Comparison of ENCODE assay signal across 8 cellular contexts in genomic region chr21:17793675-17794123, GRCh38. TPM values are rescaled to one million over a fixed set of nuclear protein-coding genes. Genes with fewer than 3 reads are reported as not detected.
DNase-seq lines count a peak whose midpoint lies in the region; ATAC-seq and TF ChIP-seq lines count a peak whose summit lies in the region.

No MANE protein-coding gene starts in this region.

- H3K9me3 Mint-ChIP-seq in activated naive CD4-positive, alpha-beta T cell treated with anti-CD3 and anti-CD28 coated beads for 36 hours = no peaks in the 10 kb centered on the region
- no peaks in the 10 kb centered on the region for H3K9me3 Mint-ChIP-seq in activated CD8-positive, alpha-beta T cell treated with anti-CD3 and anti-CD28 coated beads for 36 hours
- no peaks in the 10 kb centered on the region for H3K9me3 Mint-ChIP-seq in mesothelial cell of epicardium

- H3K27me3 Mint-ChIP-seq in activated naive CD4-positive, alpha-beta T cell treated with anti-CD3 and anti-CD28 coated beads for 36 hours (ENCODE audit: low read depth) = no peaks in the 10 kb centered on the region
- H3K27me3 Mint-ChIP-seq in activated CD8-positive, alpha-beta T cell treated with anti-CD3 and anti-CD28 coated beads for 36 hours = no peaks in the 10 kb centered on the region
- no peaks in the 10 kb centered on the region for H3K27me3 Mint-ChIP-seq in mesothelial cell of epicardium (ENCODE audit: low read depth)

- TF ChIP-seq CTCF in activated CD8-positive, alpha-beta T cell treated with anti-CD3 and anti-CD28 coated beads for 36 hours (IDR thresholded peaks at IDR 0.05) = no peak
- TF ChIP-seq CTCF in mesothelial cell of epicardium (IDR thresholded peaks at IDR 0.05; ENCODE audit: unreplicated experiment) = no peak

- H3K4me1 Mint-ChIP-seq in activated naive CD4-positive, alpha-beta T cell treated with anti-CD3 and anti-CD28 coated beads for 36 hours (ENCODE audit: low read depth) = peaks cover 61% of the 10 kb centered on the region
- peaks cover 74% of the 10 kb centered on the region for H3K4me1 Mint-ChIP-seq in activated CD8-positive, alpha-beta T cell treated with anti-CD3 and anti-CD28 coated beads for 36 hours (ENCODE audit: low read depth)
- peaks cover 4% of the 10 kb centered on the region for H3K4me1 Mint-ChIP-seq in mesothelial cell of epicardium

- CTCF ChIA-PET in activated naive CD4-positive, alpha-beta T cell treated with anti-CD3 and anti-CD28 coated beads for 36 hours (lab: Charles Lee) = interaction anchor here (1.0 to 3.4 kb wide), 4 partner anchors 11 to 114 kb away, joined by 3 to 30 read pairs (median 5); no protein-coding TSS in a partner anchor
- CTCF ChIA-PET in activated CD8-positive, alpha-beta T cell treated with anti-CD3 and anti-CD28 coated beads for 36 hours (lab: Charles Lee) = interaction anchor here (0.6 to 2.8 kb wide), 4 partner anchors 10 to 25 kb away, joined by 3 to 18 read pairs (median 3); partner anchors contain the start of gene C21orf91

- peaks cover 33% of the 10 kb centered on the region for H3K36me3 Mint-ChIP-seq in activated naive CD4-positive, alpha-beta T cell treated with anti-CD3 and anti-CD28 coated beads for 36 hours (ENCODE audit: low read depth)
- peaks cover 48% of the 10 kb centered on the region for H3K36me3 Mint-ChIP-seq in activated CD8-positive, alpha-beta T cell treated with anti-CD3 and anti-CD28 coated beads for 36 hours (ENCODE audit: low read depth)
- peaks cover 26% of the 10 kb centered on the region for H3K36me3 Mint-ChIP-seq in mesothelial cell of epicardium

- ATAC-seq in HG03060 (IDR thresholded peaks at IDR 0.05; ENCODE audit: low read depth, unreplicated experiment) = peak; percentile 44
- peak; percentile 50 for ATAC-seq in activated CD8-positive, alpha-beta T cell treated with anti-CD3 and anti-CD28 coated beads for 36 hours

- peak overlapping the region; percentile 89 for H3K27ac Mint-ChIP-seq in activated naive CD4-positive, alpha-beta T cell treated with anti-CD3 and anti-CD28 coated beads for 36 hours
- H3K27ac Mint-ChIP-seq in activated CD8-positive, alpha-beta T cell treated with anti-CD3 and anti-CD28 coated beads for 36 hours = peak overlapping the region; percentile 94
- no peak overlapping the region for H3K27ac Mint-ChIP-seq in mesothelial cell of epicardium

- intact Hi-C loops in activated naive CD4-positive, alpha-beta T cell treated with anti-CD3 and anti-CD28 coated beads for 36 hours (cut with micrococcal nuclease) = loop anchor here (1.0 kb wide), 3 partner anchors 9 to 26 kb away; partner anchors contain the start of gene C21orf91
- intact Hi-C loops in activated CD8-positive, alpha-beta T cell treated with anti-CD3 and anti-CD28 coated beads for 36 hours (cut with micrococcal nuclease) = no loop called here

- peak overlapping the region; percentile 53 for H3K4me3 Mint-ChIP-seq in activated naive CD4-positive, alpha-beta T cell treated with anti-CD3 and anti-CD28 coated beads for 36 hours
- peak overlapping the region; percentile 67 for H3K4me3 Mint-ChIP-seq in activated CD8-positive, alpha-beta T cell treated with anti-CD3 and anti-CD28 coated beads for 36 hours
- no peak overlapping the region for H3K4me3 Mint-ChIP-seq in mesothelial cell of epicardium

- DNase-seq in activated naive CD4-positive, alpha-beta T cell treated with anti-CD3 and anti-CD28 coated beads for 36 hours = no peak
- no peak for DNase-seq in activated naive CD4-positive, alpha-beta T cell (lab: John Stamatoyannopoulos, UW)
- DNase-seq in activated CD8-positive, alpha-beta T cell treated with anti-CD3 and anti-CD28 coated beads for 36 hours = no peak
- peak; percentile 48 to 55 for DNase-seq in lung microvascular endothelial cell (ENCODE audit: low read depth in 2 of 2)
- DNase-seq in mesothelial cell of epicardium (ENCODE audit: low spot score in 2 of 2, unreplicated experiment in 2 of 2) = no peak
- no peak for DNase-seq in C1 segment of cervical spinal cord (lab: John Stamatoyannopoulos, UW)
- DNase-seq in HuH-7 (ENCODE audit: low spot score) = no peak

- POLR2A ChIA-PET in activated CD8-positive, alpha-beta T cell treated with anti-CD3 and anti-CD28 coated beads for 36 hours (lab: Charles Lee) = interaction anchor here (1.2 to 1.3 kb wide), 2 partner anchors 24 to 26 kb away, joined by 4 read pairs; partner anchors contain the start of gene C21orf91

RNA-seq across cellular contexts. Expression of gene C21orf91, which starts 25.5 kb away (rescaled TPM):
- 10 to 100 TPM; 25.6 to 25.8 TPM for total RNA-seq in activated naive CD4-positive, alpha-beta T cell treated with anti-CD3 and anti-CD28 coated beads for 36 hours
- 10 to 100 TPM; 32.5 to 32.6 TPM for total RNA-seq in activated CD8-positive, alpha-beta T cell treated with anti-CD3 and anti-CD28 coated beads for 36 hours
- total RNA-seq in lung microvascular endothelial cell (4.4 and 8.9 TPM in 2 replicates), mesothelial cell of epicardium (26.7 to 28.3 TPM (median 26.7 TPM) in 3 replicates)

Comparison
In these comparisons a context has a peak if more than half of its experiments do, and no peak if none do; other contexts are left out.
1. DNase-seq: peak in lung microvascular endothelial cell (2 of 2); none in activated naive CD4-positive, alpha-beta T cell treated with anti-CD3 and anti-CD28 coated beads for 36 hours (single experiment), activated naive CD4-positive, alpha-beta T cell (0 of 4), activated CD8-positive, alpha-beta T cell treated with anti-CD3 and anti-CD28 coated beads for 36 hours (single experiment), mesothelial cell of epicardium (0 of 2), C1 segment of cervical spinal cord (0 of 14) and HuH-7 (single experiment).